8 cellular contexts compared by ENCODE assay signal in genomic region chr10:106705576-106706526, GRCh38.
DNase-seq lines count a peak whose midpoint lies in the region; ATAC-seq and TF ChIP-seq lines count a peak whose summit lies in the region.

No MANE protein-coding gene starts in this region.

- TF ChIP-seq POLR2A in heart left ventricle (IDR thresholded peaks at IDR 0.05) = no peak

- H3K9me3 Mint-ChIP-seq in activated CD8-positive, alpha-beta T cell treated with anti-CD3 and anti-CD28 coated beads, Interleukin-2, amount 10 ng/mL, durations not matched to agents 7 days and 5 days (ENCODE audit: insufficient read depth) = no peaks in the 10 kb centered on the region

- H3K4me3 ChIP-seq in AG04449 (ENCODE audit: low read depth, low read length) (peak overlapping the region; percentile 7; the same call in 1 of the 2 replicates), heart left ventricle (peak overlapping the region in 4 of 12 donors; percentile 11 to 40 (median 37))

- CTCF ChIA-PET in AG04449 (lab: Yijun Ruan, JAX) = interaction anchor here (0.5 to 2.8 kb wide), 13 partner anchors 9 to 1112 kb away, joined by 3 to 10 read pairs (median 3); no protein-coding TSS in a partner anchor
- CTCF ChIA-PET in GM10248 (lab: Yijun Ruan, JAX) = interaction anchor here (0.6 to 9.9 kb wide), 34 partner anchors 10 to 1843 kb away, joined by 3 to 127 read pairs (median 4); no protein-coding TSS in a partner anchor
- CTCF ChIA-PET in activated CD8-positive, alpha-beta T cell treated with anti-CD3 and anti-CD28 coated beads, Interleukin-2, amount 10 ng/mL, durations not matched to agents 7 days and 5 days (lab: Charles Lee) = interaction anchor here (0.7 to 1.3 kb wide), 9 partner anchors 9 to 1838 kb away, joined by 3 to 7 read pairs (median 3); no protein-coding TSS in a partner anchor

- no peaks in the 10 kb centered on the region for H3K27me3 Mint-ChIP-seq in activated CD8-positive, alpha-beta T cell treated with anti-CD3 and anti-CD28 coated beads, Interleukin-2, amount 10 ng/mL, durations not matched to agents 7 days and 5 days (ENCODE audit: low read depth)

- H3K27ac Mint-ChIP-seq in activated CD8-positive, alpha-beta T cell treated with anti-CD3 and anti-CD28 coated beads, Interleukin-2, amount 10 ng/mL, durations not matched to agents 7 days and 5 days = no peak overlapping the region

- H3K9me3 ChIP-seq in heart left ventricle = no peaks in the 10 kb centered on the region

- no peaks in the 10 kb centered on the region for H3K36me3 Mint-ChIP-seq in activated CD8-positive, alpha-beta T cell treated with anti-CD3 and anti-CD28 coated beads, Interleukin-2, amount 10 ng/mL, durations not matched to agents 7 days and 5 days (ENCODE audit: low read depth)

- POLR2A ChIA-PET in AG04449 (lab: Yijun Ruan, JAX) = no interaction called here
- POLR2A ChIA-PET in GM10248 (lab: Yijun Ruan, JAX) = no interaction called here
- POLR2A ChIA-PET in activated CD8-positive, alpha-beta T cell treated with anti-CD3 and anti-CD28 coated beads, Interleukin-2, amount 10 ng/mL, durations not matched to agents 7 days and 5 days (lab: Charles Lee) = no interaction called here

- 12 to 19% (median 16%) methylated on average over 9 of the region's 9 CpGs for WGBS in heart left ventricle, 4 donors

- intact Hi-C loops in heart left ventricle (cut with DNase I) = loop anchor here in 7 of 10 donors (2.0 to 10.0 kb wide), 6 partner anchors 439 to 1839 kb away; no protein-coding TSS in a partner anchor

- no peak overlapping the region for H3K4me3 Mint-ChIP-seq in activated CD8-positive, alpha-beta T cell treated with anti-CD3 and anti-CD28 coated beads, Interleukin-2, amount 10 ng/mL, durations not matched to agents 7 days and 5 days

- peaks cover 0 to 11% (median 0%) of the 10 kb centered on the region in 9 donors for H3K27me3 ChIP-seq in heart left ventricle

- TF ChIP-seq CTCF in AG04449 (IDR thresholded peaks at IDR 0.05; ENCODE audit: insufficient read depth, low read length, missing control alignments) (peak; percentile 81), GM10248 (IDR thresholded peaks at IDR 0.05; ENCODE audit: control extremely low read depth, extremely low read depth, low read depth, missing control alignments) (peak; percentile 84), heart left ventricle (IDR thresholded peaks at IDR 0.05) (peak; percentile 57 to 79 (median 74))

- no peaks in the 10 kb centered on the region for H3K36me3 ChIP-seq in heart left ventricle

- ATAC-seq in HG02588 (IDR thresholded peaks at IDR 0.05; ENCODE audit: unreplicated experiment) (peak; percentile 70), heart left ventricle (peak in 3 of 4 donors; percentile 55 to 77 (median 60)), GM21737 (IDR thresholded peaks at IDR 0.05; ENCODE audit: unreplicated experiment) (no peak)
- ATAC-seq in activated CD8-positive, alpha-beta T cell treated with anti-CD3 and anti-CD28 coated beads, Interleukin-2, amount 10 ng/mL, durations not matched to agents 7 days and 5 days = peak; percentile 49

- no peak for DNase-seq in AG04449 (ENCODE audit: low read depth, low spot score)
- peak; percentile 39 for DNase-seq in GM10248 (ENCODE audit: extremely low spot score)
- DNase-seq in NCI-H1092 (lab: John Stamatoyannopoulos, UW) = peak; percentile 4
- peak; percentile 57 for DNase-seq in activated CD8-positive, alpha-beta T cell treated with anti-CD3 and anti-CD28 coated beads, Interleukin-2, amount 10 ng/mL, durations not matched to agents 7 days and 5 days
- peak in 4 of 5 donors; percentile 33 to 49 (median 43) for DNase-seq in heart left ventricle
- peak; percentile 33 for DNase-seq in renal cortical epithelial cell (ENCODE audit: low read depth)

- H3K4me1 ChIP-seq in heart left ventricle = no peaks in the 10 kb centered on the region

- no peaks in the 10 kb centered on the region for H3K4me1 Mint-ChIP-seq in activated CD8-positive, alpha-beta T cell treated with anti-CD3 and anti-CD28 coated beads, Interleukin-2, amount 10 ng/mL, durations not matched to agents 7 days and 5 days (ENCODE audit: low read depth)

- no peak overlapping the region for H3K27ac ChIP-seq in heart left ventricle
